Comparison of ENCODE assay signal across 8 cellular contexts in genomic region chr6:106629859-106630163, GRCh38. TPM values are rescaled to one million over a fixed set of nuclear protein-coding genes. Genes with fewer than 3 reads are reported as not detected.
DNase-seq lines count a peak whose midpoint lies in the region; ATAC-seq and TF ChIP-seq lines count a peak whose summit lies in the region.

No MANE protein-coding gene starts in this region.

- no peaks in the 10 kb centered on the region for H4K20me1 ChIP-seq in Loucy (ENCODE audit: insufficient read depth, low read length, poor library complexity, severe bottlenecking)

- no peak for ATAC-seq in effector memory CD8-positive, alpha-beta T cell (replicated peaks)

- H3K4me2 ChIP-seq in Loucy (ENCODE audit: low read depth, low read length, poor library complexity, severe bottlenecking), result peak overlapping the region; percentile 98

- H3K9me2 ChIP-seq in Loucy (replicated peaks; ENCODE audit: low read depth, low read length), result no peaks in the 10 kb centered on the region

- H3K36me3 ChIP-seq in CD8-positive, alpha-beta memory T cell (ENCODE audit: insufficient read depth, low read length), result no peaks in the 10 kb centered on the region
- H3K36me3 ChIP-seq in Loucy (ENCODE audit: insufficient read depth, low read length), result no peaks in the 10 kb centered on the region
- H3K36me3 ChIP-seq in neutrophil, result no peaks in the 10 kb centered on the region

- H2AFZ ChIP-seq in Loucy (ENCODE audit: low read length), result peak overlapping the region; percentile 82

- H3K27me3 ChIP-seq in CD8-positive, alpha-beta memory T cell (ENCODE audit: insufficient read depth, low read length, poor library complexity, severe bottlenecking), result no peaks in the 10 kb centered on the region
- H3K27me3 ChIP-seq in Loucy (ENCODE audit: insufficient read depth, low read length, poor library complexity, severe bottlenecking) (no peaks in the 10 kb centered on the region), neutrophil (no peaks in the 10 kb centered on the region)

- H3K79me2 ChIP-seq in Loucy (ENCODE audit: insufficient read depth, low read length), result peaks cover 64% of the 10 kb centered on the region

- CTCF ChIA-PET in CD8-positive, alpha-beta memory T cell (lab: Charles Lee), result no interaction called here

- no peaks in the 10 kb centered on the region for H3F3A ChIP-seq in Loucy (ENCODE audit: low read depth)

- H3K4me1 ChIP-seq in CD8-positive, alpha-beta memory T cell (ENCODE audit: insufficient read depth, low read length), result peaks cover 22% of the 10 kb centered on the region
- peaks cover 13% of the 10 kb centered on the region for H3K4me1 ChIP-seq in Loucy (ENCODE audit: insufficient read depth, low read length, poor library complexity, severe bottlenecking)
- peaks cover 14 to 17% of the 10 kb centered on the region in 2 experiments for H3K4me1 ChIP-seq in neutrophil (ENCODE audit: control insufficient read depth in 1 of 2, insufficient read depth in 1 of 2, low read depth in 1 of 2, low read length in 1 of 2)

- TF ChIP-seq CTCF in Loucy (conservative IDR thresholded peaks at IDR 0.05; ENCODE audit: low read length) (no peak), neutrophil (IDR thresholded peaks at IDR 0.05) (no peak)

- peak overlapping the region; percentile 83 for H3K9ac ChIP-seq in Loucy (ENCODE audit: low read depth, low read length, poor library complexity, severe bottlenecking)

- peak overlapping the region; percentile 82 for H3K27ac ChIP-seq in CD8-positive, alpha-beta memory T cell (ENCODE audit: low read depth, low read length)
- peak overlapping the region; percentile 77 for H3K27ac ChIP-seq in neutrophil

- peaks cover 32 to 50% (median 39%) of the 10 kb centered on the region in 3 donors for H3K4me1 Mint-ChIP-seq in CD8-positive, alpha-beta memory T cell
- H3K4me1 Mint-ChIP-seq in effector memory CD8-positive, alpha-beta T cell (ENCODE audit: low read depth in 2 of 2), result peaks cover 20 to 30% of the 10 kb centered on the region in 2 donors

- H3K9me3 ChIP-seq in CD8-positive, alpha-beta memory T cell (ENCODE audit: low read length), result no peaks in the 10 kb centered on the region
- H3K9me3 ChIP-seq in Loucy (ENCODE audit: insufficient read depth, low read depth, low read length) (no peaks in the 10 kb centered on the region), neutrophil (no peaks in the 10 kb centered on the region)

- H3K4me3 ChIP-seq in CD8-positive, alpha-beta memory T cell (ENCODE audit: low read length), result peak overlapping the region; percentile 93
- peak overlapping the region; percentile 86 for H3K4me3 ChIP-seq in Loucy (ENCODE audit: low read length, poor library complexity, severe bottlenecking)
- H3K4me3 ChIP-seq in neutrophil (ENCODE audit: low read depth in 1 of 2, low read length in 1 of 2), result peak overlapping the region; percentile 72 to 90

- H3K9me3 Mint-ChIP-seq in CD8-positive, alpha-beta memory T cell, result no peaks in the 10 kb centered on the region
- H3K9me3 Mint-ChIP-seq in effector memory CD8-positive, alpha-beta T cell, result no peaks in the 10 kb centered on the region

- peak overlapping the region; percentile 93 to 99 (median 98) for H3K4me3 Mint-ChIP-seq in CD8-positive, alpha-beta memory T cell
- H3K4me3 Mint-ChIP-seq in effector memory CD8-positive, alpha-beta T cell, result peak overlapping the region; percentile 99

- DNase-seq in CD8-positive, alpha-beta memory T cell, result no peak
- DNase-seq in effector memory CD8-positive, alpha-beta T cell, result no peak
- no peak for DNase-seq in NCI-H187 treated with DMSO at 0.1 percent for 48 hours (lab: John Stamatoyannopoulos, UW)
- DNase-seq in AML-193 (lab: John Stamatoyannopoulos, UW), result no peak
- DNase-seq in stimulated activated naive CD4-positive, alpha-beta T cell (lab: John Stamatoyannopoulos, UW), result no peak
- DNase-seq in NCI-H1694 treated with DMSO at 0.1 percent for 48 hours (lab: John Stamatoyannopoulos, UW), result no peak

- H3K27ac Mint-ChIP-seq in CD8-positive, alpha-beta memory T cell, result peak overlapping the region; percentile 95 to 99 (median 98)
- H3K27ac Mint-ChIP-seq in effector memory CD8-positive, alpha-beta T cell, result peak overlapping the region; percentile 99

- no peaks in the 10 kb centered on the region for H3K27me3 Mint-ChIP-seq in CD8-positive, alpha-beta memory T cell
- no peaks in the 10 kb centered on the region for H3K27me3 Mint-ChIP-seq in effector memory CD8-positive, alpha-beta T cell

- peaks cover 0 to 16% (median 3%) of the 10 kb centered on the region in 3 donors for H3K36me3 Mint-ChIP-seq in CD8-positive, alpha-beta memory T cell
- peaks cover 23% of the 10 kb centered on the region for H3K36me3 Mint-ChIP-seq in effector memory CD8-positive, alpha-beta T cell (ENCODE audit: insufficient read depth)

- POLR2A ChIA-PET in CD8-positive, alpha-beta memory T cell (lab: Charles Lee), result interaction anchor here (0.6 kb wide), 1 partner anchor 1249 kb away, joined by 3 read pairs; no protein-coding TSS in a partner anchor

RNA-seq across cellular contexts. Expression of gene QRSL1, which starts 0.4 kb away (rescaled TPM):
- 10 to 100 TPM; 23.0 to 27.2 TPM for total RNA-seq in CD8-positive, alpha-beta memory T cell
- polyA plus RNA-seq in CD8-positive, alpha-beta memory T cell, result 9.7 TPM

RNA-seq across cellular contexts. Expression of gene RTN4IP1, which starts 0.5 kb away (rescaled TPM):
- 10 to 100 TPM in 1 of 2 experiments, 1 to 10 TPM in 1; 9.5 to 10.3 TPM for total RNA-seq in CD8-positive, alpha-beta memory T cell
- polyA plus RNA-seq in CD8-positive, alpha-beta memory T cell, result 7.2 TPM
